Comparison of ENCODE assay signal across 8 cellular contexts in genomic region chr18:35376742-35377695, GRCh38. TPM values are rescaled to one million over a fixed set of nuclear protein-coding genes. Genes with fewer than 3 reads are reported as not detected.
A peak's percentile ranks its signal among the peaks of the same experiment; 100 is the strongest.
DNase-seq lines count a peak whose midpoint lies in the region; ATAC-seq and TF ChIP-seq lines count a peak whose summit lies in the region.

Gene ZNF396, minus strand, starts transcription at chr18:35377337. Its CDS starts 3,045 bp downstream, at chr18:35374292.

- no peaks in the 10 kb centered on the region for H3K9me3 ChIP-seq in left lung

- H3K4me1 Mint-ChIP-seq in activated CD4-positive, alpha-beta T cell treated with anti-CD3 and anti-CD28 coated beads for 36 hours: peaks cover 10% of the 10 kb centered on the region

- H3K9me3 Mint-ChIP-seq in activated CD4-positive, alpha-beta T cell treated with anti-CD3 and anti-CD28 coated beads for 36 hours (ENCODE audit: low read depth): no peaks in the 10 kb centered on the region

- H3K27me3 Mint-ChIP-seq in activated CD4-positive, alpha-beta T cell treated with anti-CD3 and anti-CD28 coated beads for 36 hours: no peaks in the 10 kb centered on the region

- intact Hi-C loops in activated CD4-positive, alpha-beta T cell treated with anti-CD3 and anti-CD28 coated beads for 36 hours (cut with DNase I, micrococcal nuclease): loop anchor here in 1 of 2 experiments (1.0 to 2.0 kb wide), 3 partner anchors 33 to 596 kb away; partner anchors contain the start of genes INO80C, RMP24 and ZNF24
- intact Hi-C loops in left lung (cut with DNase I): no loop called here

- H3K4me3 Mint-ChIP-seq in activated CD4-positive, alpha-beta T cell treated with anti-CD3 and anti-CD28 coated beads for 36 hours: peak within 1 kb of the TSS; percentile 71

- H3K4me1 ChIP-seq in left lung: peaks cover 5 to 15% of the 10 kb centered on the region in 2 donors

- peak within 1 kb of the TSS; percentile 73 to 84 for H3K4me3 ChIP-seq in left lung

- no peaks in the 10 kb centered on the region for H3K27me3 ChIP-seq in left lung

- peak within 1 kb of the TSS; percentile 19 for H3K27ac Mint-ChIP-seq in activated CD4-positive, alpha-beta T cell treated with anti-CD3 and anti-CD28 coated beads for 36 hours

- peak within 1 kb of the TSS; percentile 33 for H3K27ac ChIP-seq in 22Rv1
- H3K27ac ChIP-seq in left lung: peak within 1 kb of the TSS; percentile 42 to 48

- ATAC-seq in GM18519 (IDR thresholded peaks at IDR 0.05; ENCODE audit: low FRiP score, unreplicated experiment): peak; percentile 51
- peak; percentile 22 for ATAC-seq in HG03060 (IDR thresholded peaks at IDR 0.05; ENCODE audit: low read depth, unreplicated experiment)
- ATAC-seq in activated CD4-positive, alpha-beta T cell treated with anti-CD3 and anti-CD28 coated beads for 36 hours: peak; percentile 79
- ATAC-seq in left lung: peak; percentile 94

- CTCF ChIA-PET in activated CD4-positive, alpha-beta T cell treated with anti-CD3 and anti-CD28 coated beads for 36 hours (lab: Charles Lee): no interaction called here

- POLR2A ChIA-PET in activated CD4-positive, alpha-beta T cell treated with anti-CD3 and anti-CD28 coated beads for 36 hours (lab: Charles Lee): no interaction called here

- DNase-seq in NCI-H2196 (lab: John Stamatoyannopoulos, UW; ENCODE audit: unreplicated experiment): peak; percentile 80
- DNase-seq in activated CD4-positive, alpha-beta T cell treated with anti-CD3 and anti-CD28 coated beads for 36 hours: peak; percentile 81
- peak; percentile 66 for DNase-seq in dedifferentiated amniotic fluid mesenchymal stem cell (ENCODE audit: extremely low spot score)
- peak; percentile 89 to 97 for DNase-seq in left lung
- peak; percentile 74 to 80 for DNase-seq in stimulated activated CD4-positive, alpha-beta T cell treated with anti-CD3 and anti-CD28 coated beads, Interleukin-2, amount 100 ng/mL, for 24 hours

- no peak for TF ChIP-seq CTCF in 22Rv1 (IDR thresholded peaks at IDR 0.05)
- no peak for TF ChIP-seq CTCF in left lung (IDR thresholded peaks at IDR 0.05)

- no peaks in the 10 kb centered on the region for H3K36me3 Mint-ChIP-seq in activated CD4-positive, alpha-beta T cell treated with anti-CD3 and anti-CD28 coated beads for 36 hours (ENCODE audit: low read depth)

- no peaks in the 10 kb centered on the region for H3K36me3 ChIP-seq in left lung

RNA-seq across cellular contexts. Expression of gene ZNF396, which starts in this region (rescaled TPM):
- 1 to 10 TPM in 1 of 2 experiments, under 1 TPM in 1; 0.47 to 1.1 TPM for total RNA-seq in activated CD4-positive, alpha-beta T cell treated with anti-CD3 and anti-CD28 coated beads for 36 hours
- 1 to 10 TPM; 3.2 to 3.5 TPM for total RNA-seq in left lung

Comparison
In these comparisons a context has a peak if more than half of its experiments do, and no peak if none do; other contexts are left out.
1. Peak in every context shown above with its lines: DNase-seq, ATAC-seq, H3K4me3 ChIP-seq and H3K27ac ChIP-seq.
2. ATAC-seq: peak in every context shown above with its lines; median percentile 94 in left lung; 79 in activated CD4-positive, alpha-beta T cell treated with anti-CD3 and anti-CD28 coated beads for 36 hours; 51 in GM18519; 22 in HG03060.